Comparison of ENCODE assay signal across 15 cellular contexts in the genomic region with DNA sequence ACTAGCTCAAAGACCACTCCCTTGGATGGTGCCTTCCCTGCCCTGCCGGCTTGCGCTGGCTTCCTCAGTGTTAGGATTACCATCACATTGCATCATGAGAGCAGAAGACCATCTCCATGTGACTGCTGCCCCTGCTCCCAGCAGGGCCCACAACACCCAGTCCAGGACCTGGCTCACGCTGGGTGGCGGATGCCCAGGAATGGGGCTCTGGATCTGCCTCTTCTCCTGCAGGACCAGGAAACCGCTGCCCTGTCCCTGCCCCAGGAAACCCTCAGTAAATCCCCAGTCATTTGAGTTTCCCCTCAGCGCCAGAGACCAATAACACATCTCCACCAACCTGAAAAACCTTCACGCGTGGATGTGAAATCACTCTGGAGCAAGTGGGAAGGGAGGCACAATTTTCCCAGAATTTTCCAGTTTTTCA. TPM values are rescaled to one million over a fixed set of nuclear protein-coding genes. Genes with fewer than 3 reads are reported as not detected.
DNase-seq lines count a peak whose midpoint lies in the region; ATAC-seq, FAIRE-seq and TF ChIP-seq lines count a peak whose summit lies in the region.
"Had no signal": no experiment of that assay in that cellular context is flagged by ENCODE, and none has a peak within 500 bp of the region (broad histone marks: within the 10 kb centered on the region; RNA-seq: fewer than 3 reads in every experiment).

No MANE protein-coding gene starts in this region.

- no peak overlapping the region for H4K5ac ChIP-seq in H1 (ENCODE audit: insufficient read length, low read depth, low read length)

- H3K23me2 ChIP-seq in H1 (ENCODE audit: low read depth, low read length), result peaks cover 20% of the 10 kb centered on the region

- intact Hi-C loops in esophagus muscularis mucosa (cut with DNase I), result loop anchor here (5.0 to 10.0 kb wide), 3 partner anchors 93 to 126 kb away; a partner anchor contains a TSS

- TF ChIP-seq CTCF in H1 (IDR thresholded peaks at IDR 0.05; ENCODE audit: control extremely low read depth in 1 of 3, insufficient read depth in 1 of 3, low read depth in 1 of 3, low read length in 3 of 3), result no peak
- no peak for TF ChIP-seq CTCF in esophagus muscularis mucosa (IDR thresholded peaks at IDR 0.05)

- H3K27me3 ChIP-seq in H1 (replicated peaks in 1 of 4; ENCODE audit: control insufficient read depth in 3 of 4, extremely low read depth in 1 of 4, insufficient read depth in 3 of 4, low read length in 3 of 4) (no peaks in the 10 kb centered on the region; a peak in 1 of 7 replicates), esophagus muscularis mucosa (no peaks in the 10 kb centered on the region)
- H3K27me3 ChIP-seq: transverse colon had no signal

- H3K79me2 ChIP-seq in H1 (ENCODE audit: control insufficient read depth in 1 of 2, insufficient read depth in 2 of 2, low read length in 2 of 2), result peaks cover 10 to 13% of the 10 kb centered on the region in 2 experiments

- no peak overlapping the region for H2BK120ac ChIP-seq in H1 (replicated peaks; ENCODE audit: low read depth, low read length)

- peak overlapping the region; percentile 99 for H2BK12ac ChIP-seq in H1 (ENCODE audit: low read depth, low read length)

- H3K36me3 ChIP-seq in H1 (ENCODE audit: control insufficient read depth in 2 of 4, insufficient read depth in 4 of 4, low read length in 3 of 4), result no peaks in the 10 kb centered on the region
- H3K36me3 ChIP-seq in esophagus muscularis mucosa, result no peaks in the 10 kb centered on the region
- H3K36me3 ChIP-seq: transverse colon had no signal

- H3K9me3 ChIP-seq in H1 (ENCODE audit: insufficient read depth in 2 of 2, low read depth in 1 of 2, low read length in 1 of 2), result no peaks in the 10 kb centered on the region
- H3K9me3 ChIP-seq in esophagus muscularis mucosa, result no peaks in the 10 kb centered on the region
- H3K9me3 ChIP-seq: mucosa of descending colon, transverse colon had no signal

- CTCF ChIA-PET in H1 (lab: Charles Lee; ENCODE audit: partially characterized antibody), result interaction anchor here (0.6 to 3.1 kb wide), 3 partner anchors 9 to 38 kb away, joined by 3 to 12 read pairs (median 7); a partner anchor contains a TSS

- H3K4me1 Mint-ChIP-seq in activated T-cell treated with anti-CD3 and anti-CD28 coated beads, Interleukin-2, amount 50 U/mL, for 72 hours (ENCODE audit: low read depth), result peaks cover 64% of the 10 kb centered on the region
- peaks cover 56% of the 10 kb centered on the region for H3K4me1 Mint-ChIP-seq in stimulated activated effector memory CD8-positive, alpha-beta T cell treated with anti-CD3 and anti-CD28 coated beads, Interleukin-12 subunit alpha, Interleukin-12 subunit beta, amount 100 ng/mL, for 72 hours

- no peaks in the 10 kb centered on the region for H3K27me3 Mint-ChIP-seq in activated T-cell treated with anti-CD3 and anti-CD28 coated beads, Interleukin-2, amount 50 U/mL, for 72 hours (ENCODE audit: low read depth)

- no peak overlapping the region for H2AFZ ChIP-seq in H1 (ENCODE audit: low read length)

- H3K4me3 ChIP-seq in H1 (ENCODE audit: extremely low read depth in 1 of 4, insufficient read depth in 2 of 4, low read depth in 3 of 4, low read length in 4 of 4), result no peak overlapping the region
- H3K4me3 ChIP-seq in esophagus muscularis mucosa, result no peak overlapping the region
- H3K4me3 ChIP-seq: mucosa of descending colon had no signal

- no peak for TF ChIP-seq RAD21 in H1 (IDR thresholded peaks at IDR 0.05 in 1 of 2, conservative IDR thresholded peaks at IDR 0.05 in 1 of 2; ENCODE audit: low read depth in 2 of 2, low read length in 2 of 2)

- TF ChIP-seq EP300 in H1 (IDR thresholded peaks at IDR 0.05; ENCODE audit: borderline replicate concordance in 1 of 2, low read depth in 2 of 2, low read length in 2 of 2) (no peak), esophagus muscularis mucosa (IDR thresholded peaks at IDR 0.05) (no peak)

- H3K4me2 ChIP-seq in H1 (ENCODE audit: insufficient read depth in 1 of 2, low read depth in 2 of 2, low read length in 2 of 2), result no peak overlapping the region; a peak in 1 of 4 replicates

- peaks cover 2% of the 10 kb centered on the region in 2 donors for H3K36me3 Mint-ChIP-seq in activated T-cell treated with anti-CD3 and anti-CD28 coated beads, Interleukin-2, amount 50 U/mL, for 72 hours (ENCODE audit: insufficient read depth in 2 of 2)
- peaks cover 26% of the 10 kb centered on the region for H3K36me3 Mint-ChIP-seq in stimulated activated effector memory CD8-positive, alpha-beta T cell treated with anti-CD3 and anti-CD28 coated beads, Interleukin-12 subunit alpha, Interleukin-12 subunit beta, amount 100 ng/mL, for 72 hours

- H2BK5ac ChIP-seq in H1 (ENCODE audit: low read depth, low read length), result peak overlapping the region; percentile 68; the same call in 1 of the 2 replicates

- H3K4me1 ChIP-seq in H1 (replicated peaks in 1 of 4; ENCODE audit: control insufficient read depth in 3 of 4, insufficient read depth in 4 of 4, low read length in 3 of 4) (peaks cover 9 to 20% (median 19%) of the 10 kb centered on the region in 4 experiments), esophagus muscularis mucosa (peaks cover 31 to 62% (median 60%) of the 10 kb centered on the region in 4 donors)

- H3K4ac ChIP-seq in H1 (replicated peaks; ENCODE audit: insufficient read length, low read depth, low read length), result no peak overlapping the region

- TF ChIP-seq POLR2A in H1 (IDR thresholded peaks at IDR 0.05; ENCODE audit: control extremely low read depth in 1 of 2, low read depth in 2 of 2, low read length in 2 of 2), result no peak
- no peak for TF ChIP-seq POLR2A in esophagus muscularis mucosa (IDR thresholded peaks at IDR 0.05; ENCODE audit: low read depth)

- H4K20me1 ChIP-seq in H1 (replicated peaks in 1 of 2; ENCODE audit: control insufficient read depth in 1 of 2, insufficient read depth in 2 of 2, low read length in 2 of 2), result no peaks in the 10 kb centered on the region

- 0 out of 2 replicates have a peak overlapping the region, but pooled peaks have one; percentile 20 for H2AK5ac ChIP-seq in H1 (ENCODE audit: low read depth, low read length)

- H3K27ac ChIP-seq in H1 (ENCODE audit: low read depth, low read length) (no peak overlapping the region), esophagus muscularis mucosa (replicated peaks in 1 of 4) (no peak overlapping the region)

- H3K9ac ChIP-seq in H1 (replicated peaks in 1 of 4; ENCODE audit: extremely low read depth in 1 of 4, low read depth in 3 of 4, low read length in 3 of 4), result 0 out of 7 replicates have a peak overlapping the region, but pooled peaks of 1 of the 4 experiments have one; percentile 2

- peak overlapping the region; percentile 66 for H3K27ac Mint-ChIP-seq in activated T-cell treated with anti-CD3 and anti-CD28 coated beads, Interleukin-2, amount 50 U/mL, for 72 hours
- H3K27ac Mint-ChIP-seq in stimulated activated effector memory CD8-positive, alpha-beta T cell treated with anti-CD3 and anti-CD28 coated beads, Interleukin-12 subunit alpha, Interleukin-12 subunit beta, amount 100 ng/mL, for 72 hours, result peak overlapping the region; percentile 90

- peak overlapping the region; percentile 83 for H3K18ac ChIP-seq in H1 (ENCODE audit: extremely low read depth, low read length)

- POLR2A ChIA-PET in H1 (lab: Charles Lee; ENCODE audit: partially characterized antibody), result interaction anchor here (1.3 to 21.1 kb wide), 3 partner anchors 9 to 21 kb away, joined by 3 to 458 read pairs (median 5); a partner anchor contains a TSS

- H3K56ac ChIP-seq in H1 (replicated peaks; ENCODE audit: insufficient read length, low read depth, low read length), result no peak overlapping the region

- no peak for FAIRE-seq in H1 (lab: Jason Lieb, UNC)
- FAIRE-seq in frontal cortex (lab: Jason Lieb, UNC), result no peak

- H3K9me3 Mint-ChIP-seq in activated T-cell treated with anti-CD3 and anti-CD28 coated beads, Interleukin-2, amount 50 U/mL, for 72 hours, result no peaks in the 10 kb centered on the region
- H3K9me3 Mint-ChIP-seq in stimulated activated effector memory CD8-positive, alpha-beta T cell treated with anti-CD3 and anti-CD28 coated beads, Interleukin-12 subunit alpha, Interleukin-12 subunit beta, amount 100 ng/mL, for 72 hours, result no peaks in the 10 kb centered on the region

- H3K14ac ChIP-seq in H1 (ENCODE audit: insufficient read length), result no peak overlapping the region

- H3K79me1 ChIP-seq in H1 (ENCODE audit: low read depth, low read length), result peaks cover 5% of the 10 kb centered on the region

- ATAC-seq in activated T-cell treated with anti-CD3 and anti-CD28 coated beads, Interleukin-2, amount 50 U/mL, for 72 hours (replicated peaks in 1 of 2), result no peak
- ATAC-seq in stimulated activated effector memory CD8-positive, alpha-beta T cell treated with anti-CD3 and anti-CD28 coated beads, Interleukin-12 subunit alpha, Interleukin-12 subunit beta, amount 100 ng/mL, for 72 hours, result no peak
- ATAC-seq in HG03354 (IDR thresholded peaks at IDR 0.05; ENCODE audit: poor library complexity, severe bottlenecking, unreplicated experiment), result no peak
- ATAC-seq: mucosa of descending colon, right cardiac atrium had no signal

- H2BK15ac ChIP-seq in H1 (ENCODE audit: low read length), result peak overlapping the region; percentile 61; the same call in 1 of the 2 replicates

- H4K8ac ChIP-seq in H1 (ENCODE audit: extremely low read depth, insufficient read depth, low read length), result no peak overlapping the region

- H3K4me3 Mint-ChIP-seq in activated T-cell treated with anti-CD3 and anti-CD28 coated beads, Interleukin-2, amount 50 U/mL, for 72 hours, result peak overlapping the region; percentile 92 to 93
- H3K4me3 Mint-ChIP-seq in stimulated activated effector memory CD8-positive, alpha-beta T cell treated with anti-CD3 and anti-CD28 coated beads, Interleukin-12 subunit alpha, Interleukin-12 subunit beta, amount 100 ng/mL, for 72 hours, result peak overlapping the region; percentile 83

- H3K23ac ChIP-seq in H1 (ENCODE audit: insufficient read length), result no peak overlapping the region

- WGBS in H1 (ENCODE audit: extremely low coverage in 1 of 2, insufficient coverage in 1 of 2, insufficient read length in 1 of 2, insufficient replicate concordance in 2 of 2, low coverage in 1 of 2, low lambda C conversion rate in 2 of 2, missing lambda C conversion rate in 1 of 2), 2 experiments, result 96% methylated on average over 8 of the region's 8 CpGs; no CpG with 5 or more reads in 1 of the 2 experiments
- 79% methylated on average over 7 of the region's 8 CpGs for WGBS in esophagus muscularis mucosa

- peak overlapping the region; percentile 91 for H4K91ac ChIP-seq in H1 (replicated peaks; ENCODE audit: insufficient read length, low read length)

- 0 out of 2 replicates have a peak overlapping the region, but pooled peaks have one; percentile 50 for H2BK20ac ChIP-seq in H1 (ENCODE audit: low read length)

- no peak for DNase-seq in activated T-cell treated with anti-CD3 and anti-CD28 coated beads, Interleukin-2, amount 50 U/mL, for 72 hours
- DNase-seq in activated T-cell treated with anti-CD3 and anti-CD28 coated beads for 4 hours (no peak), SW480 (ENCODE audit: low spot score) (peak; percentile 71), H1 (ENCODE audit: low read depth in 1 of 2, low spot score in 2 of 2) (no peak), esophagus muscularis mucosa (ENCODE audit: extremely low spot score) (no peak), frontal cortex (ENCODE audit: low spot score in 2 of 2) (no peak)
- DNase-seq in stimulated activated effector memory CD8-positive, alpha-beta T cell treated with anti-CD3 and anti-CD28 coated beads, Interleukin-12 subunit alpha, Interleukin-12 subunit beta, amount 100 ng/mL, for 72 hours (ENCODE audit: low spot score in 2 of 2), result peak in 1 of 2 donors; percentile 50
- DNase-seq: activated CD8-positive, alpha-beta memory T cell treated with anti-CD3 and anti-CD28 coated beads, Interleukin-2, amount 50 U/mL, for 4 hours; GDM1; NCI-H1048; NCI-H524; transverse colon had no signal

RNA-seq across cellular contexts. Expression of a gene that starts 3.3 kb away (rescaled TPM):
- total RNA-seq in activated T-cell treated with anti-CD3 and anti-CD28 coated beads, Interleukin-2, amount 50 U/mL, for 72 hours, result 10 to 100 TPM; 93.0 to 93.6 TPM
- total RNA-seq in H1 (2021; fragmentation: NEBNext Ultra II Directional; extraction: Animal tissue kit (Norgen Biotek cat#: 25700)), result 164 and 178 TPM in 2 replicates
- 54.7 and 109 TPM in 2 replicates for polyA plus RNA-seq in H1 (2011; rRNA removed)
- polyA plus RNA-seq in H1 (2011; cell fraction: cytosol; rRNA removed), result 42.9 TPM
- 283 TPM for polyA plus RNA-seq in H1 (2011; cell fraction: nucleus; rRNA removed)
- 101 to 137 TPM (median 120 TPM) in 4 replicates for polyA plus RNA-seq in H1 (2012, experiment 1 of 2)
- polyA plus RNA-seq in H1 (2012, experiment 2 of 2), result 87.2 TPM
- polyA plus RNA-seq in H1 (2013, experiment 1 of 2), result 97.6 TPM
- polyA plus RNA-seq in H1 (2013, experiment 2 of 2), result 91.7 TPM
- polyA minus RNA-seq in H1 (2011; rRNA and poly(A)+ RNA removed), result 15.9 and 24.4 TPM in 2 replicates
- polyA minus RNA-seq in H1 (2011; cell fraction: cytosol; rRNA and poly(A)+ RNA removed), result 100 TPM
- polyA minus RNA-seq in H1 (2011; cell fraction: nucleus; rRNA and poly(A)+ RNA removed), result 120 TPM
- total RNA-seq in esophagus muscularis mucosa (10 to 100 TPM; 11.3 to 22.2 (median 18.7) TPM), frontal cortex (9.8 TPM)

RNA-seq across cellular contexts. Expression of a gene that starts 8.7 kb away (rescaled TPM):
- total RNA-seq in activated T-cell treated with anti-CD3 and anti-CD28 coated beads, Interleukin-2, amount 50 U/mL, for 72 hours, result under 1 TPM; 0.67 to 0.81 TPM
- 0.43 and 0.69 TPM in 2 replicates for total RNA-seq in H1 (2021; fragmentation: NEBNext Ultra II Directional; extraction: Animal tissue kit (Norgen Biotek cat#: 25700))
- polyA plus RNA-seq in H1 (2011; rRNA removed), result 0.02 and 0.06 TPM in 2 replicates
- 0.04 TPM for polyA plus RNA-seq in H1 (2011; cell fraction: cytosol; rRNA removed)
- polyA plus RNA-seq in H1 (2011; cell fraction: nucleus; rRNA removed), result 0.26 TPM
- 0.08 to 0.52 TPM (median 0.25 TPM) in 3 of 4 replicates, not detected in the other for polyA plus RNA-seq in H1 (2012, experiment 1 of 2)
- not detected for polyA plus RNA-seq in H1 (2012, experiment 2 of 2)
- 0.04 TPM for polyA plus RNA-seq in H1 (2013, experiment 1 of 2)
- 0.02 TPM for polyA plus RNA-seq in H1 (2013, experiment 2 of 2)
- polyA minus RNA-seq in H1 (2011; rRNA and poly(A)+ RNA removed), result 0.06 and 0.17 TPM in 2 replicates
- not detected for polyA minus RNA-seq in H1 (2011; cell fraction: cytosol; rRNA and poly(A)+ RNA removed)
- polyA minus RNA-seq in H1 (2011; cell fraction: nucleus; rRNA and poly(A)+ RNA removed), result 0.50 TPM
- total RNA-seq in esophagus muscularis mucosa (under 1 TPM in 1 of 4 donors, not detected in 3; 0.92 TPM), frontal cortex (under 0.01 TPM)
- polyA plus RNA-seq: right cardiac atrium had no signal
